In genomic region chr5:180352116-180352975, GRCh38 we compare ENCODE assay signal across 8 cellular contexts. TPM values are rescaled to one million over a fixed set of nuclear protein-coding genes. Genes with fewer than 3 reads are reported as not detected.
A peak's percentile ranks its signal among the peaks of the same experiment; 100 is the strongest.
DNase-seq lines count a peak whose midpoint lies in the region; ATAC-seq, FAIRE-seq and TF ChIP-seq lines count a peak whose summit lies in the region.

No MANE protein-coding gene starts in this region.

- TF ChIP-seq EP300 in Ishikawa (IDR thresholded peaks at IDR 0.05; ENCODE audit: borderline replicate concordance) (no peak), H1 (IDR thresholded peaks at IDR 0.05; ENCODE audit: borderline replicate concordance in 1 of 2, low read depth in 2 of 2, low read length in 2 of 2) (no peak)

- H3K4me3 ChIP-seq in CD4-positive, alpha-beta memory T cell (ENCODE audit: low read length in 2 of 2), result peak overlapping the region in 1 of 2 donors; percentile 68
- H3K4me3 ChIP-seq in H1 (ENCODE audit: extremely low read depth in 1 of 4, insufficient read depth in 2 of 4, low read depth in 3 of 4, low read length in 4 of 4) (peak overlapping the region; percentile 65 to 97 (median 70)), muscle layer of duodenum (ENCODE audit: low read depth in 1 of 2, low read length in 2 of 2) (peak overlapping the region; percentile 49 to 80)

- H2AFZ ChIP-seq in H1 (ENCODE audit: low read length), result no peak overlapping the region

- intact Hi-C loops in CD4-positive, alpha-beta memory T cell (cut with micrococcal nuclease), result no loop called here

- peak overlapping the region; percentile 7 for H4K5ac ChIP-seq in H1 (ENCODE audit: insufficient read length, low read depth, low read length)

- 0 out of 2 replicates have a peak overlapping the region, but pooled peaks have one; percentile 46 for H2BK15ac ChIP-seq in H1 (ENCODE audit: low read length)

- peak overlapping the region; percentile 78; the same call in 1 of the 2 replicates for H2BK5ac ChIP-seq in H1 (ENCODE audit: low read depth, low read length)

- H3K4ac ChIP-seq in H1 (replicated peaks; ENCODE audit: insufficient read length, low read depth, low read length), result no peak overlapping the region

- no peaks in the 10 kb centered on the region for H3K36me3 ChIP-seq in CD4-positive, alpha-beta memory T cell (ENCODE audit: insufficient read depth, low read length)
- H3K36me3 ChIP-seq in H1 (ENCODE audit: control insufficient read depth in 2 of 4, insufficient read depth in 4 of 4, low read length in 3 of 4), result peaks cover 0 to 3% (median 0%) of the 10 kb centered on the region in 4 experiments; a peak in 2 of 8 replicates
- no peaks in the 10 kb centered on the region for H3K36me3 ChIP-seq in muscle layer of duodenum (ENCODE audit: control insufficient read depth in 1 of 2, insufficient read depth in 2 of 2, low read length in 2 of 2)

- FAIRE-seq in H1 (lab: Jason Lieb, UNC), result no peak

- peak overlapping the region; percentile 71 for H3K18ac ChIP-seq in H1 (ENCODE audit: extremely low read depth, low read length)

- peaks cover 23% of the 10 kb centered on the region for H3K79me1 ChIP-seq in H1 (ENCODE audit: low read depth, low read length)

- H3K79me2 ChIP-seq in H1 (ENCODE audit: control insufficient read depth in 1 of 2, insufficient read depth in 2 of 2, low read length in 2 of 2), result peaks cover 5 to 55% of the 10 kb centered on the region in 2 experiments; a peak in 3 of 4 replicates

- no peak overlapping the region for H2BK120ac ChIP-seq in H1 (replicated peaks; ENCODE audit: low read depth, low read length)

- CTCF ChIA-PET in CD4-positive, alpha-beta memory T cell (lab: Charles Lee; ENCODE audit: partially characterized antibody), result no interaction called here
- CTCF ChIA-PET in H1 (lab: Charles Lee; ENCODE audit: partially characterized antibody), result interaction anchor here (0.6 to 2.1 kb wide), 2 partner anchors 11 to 25 kb away, joined by 3 to 6 read pairs; no protein-coding TSS in a partner anchor

- H3K9ac ChIP-seq in H1 (replicated peaks in 1 of 4; ENCODE audit: extremely low read depth in 1 of 4, low read depth in 3 of 4, low read length in 3 of 4), result peak overlapping the region; percentile 8 to 61 (median 52); a peak in 6 of 7 replicates

- no peak overlapping the region for H3K56ac ChIP-seq in H1 (replicated peaks; ENCODE audit: insufficient read length, low read depth, low read length)

- peak in 1 of 5 donors; percentile 5 for DNase-seq in CD4-positive, alpha-beta memory T cell
- peak in 1 of 2 experiments; percentile 65 for DNase-seq in H1 (ENCODE audit: low read depth in 1 of 2, low spot score in 2 of 2)
- DNase-seq in stimulated activated CD4-positive, alpha-beta T cell treated with anti-CD3 and anti-CD28 coated beads, Interleukin-2, amount 100 ng/mL, for 24 hours, result no peak
- no peak for DNase-seq in GM13976 (ENCODE audit: low spot score)

- peak overlapping the region; percentile 86 to 99 for H3K4me2 ChIP-seq in H1 (ENCODE audit: insufficient read depth in 1 of 2, low read depth in 2 of 2, low read length in 2 of 2)

- H3K36me3 Mint-ChIP-seq in CD4-positive, alpha-beta memory T cell, result no peaks in the 10 kb centered on the region

- H4K91ac ChIP-seq in H1 (replicated peaks; ENCODE audit: insufficient read length, low read length), result peak overlapping the region; percentile 76

- H3K9me3 ChIP-seq in CD4-positive, alpha-beta memory T cell (ENCODE audit: control insufficient read depth in 1 of 2, low read length in 2 of 2), result no peaks in the 10 kb centered on the region
- H3K9me3 ChIP-seq in H1 (ENCODE audit: insufficient read depth in 2 of 2, low read depth in 1 of 2, low read length in 1 of 2) (no peaks in the 10 kb centered on the region), muscle layer of duodenum (ENCODE audit: control insufficient read depth in 1 of 2, low read length in 2 of 2) (no peaks in the 10 kb centered on the region)

- no peak overlapping the region for H2BK12ac ChIP-seq in H1 (ENCODE audit: low read depth, low read length)

- peaks cover 22 to 26% of the 10 kb centered on the region in 2 donors for H3K27me3 Mint-ChIP-seq in CD4-positive, alpha-beta memory T cell

- no peak overlapping the region for H3K27ac ChIP-seq in CD4-positive, alpha-beta memory T cell (ENCODE audit: low read depth, low read length)
- H3K27ac ChIP-seq in H1 (ENCODE audit: low read depth, low read length), result no peak overlapping the region
- peak overlapping the region; percentile 35 for H3K27ac ChIP-seq in muscle layer of duodenum (ENCODE audit: low read length)

- H3K23me2 ChIP-seq in H1 (ENCODE audit: low read depth, low read length), result peaks cover 14% of the 10 kb centered on the region; the same call in 1 of the 2 replicates

- TF ChIP-seq RAD21 in Ishikawa (IDR thresholded peaks at IDR 0.05; ENCODE audit: low read depth), result no peak
- no peak for TF ChIP-seq RAD21 in H1 (IDR thresholded peaks at IDR 0.05 in 1 of 2, conservative IDR thresholded peaks at IDR 0.05 in 1 of 2; ENCODE audit: low read depth in 2 of 2, low read length in 2 of 2)

- peaks cover 2 to 13% (median 5%) of the 10 kb centered on the region in 4 donors for H3K4me1 Mint-ChIP-seq in CD4-positive, alpha-beta memory T cell

- H2AK5ac ChIP-seq in H1 (ENCODE audit: low read depth, low read length), result 0 out of 2 replicates have a peak overlapping the region, but pooled peaks have one; percentile 93

- H3K27me3 ChIP-seq in CD4-positive, alpha-beta memory T cell (ENCODE audit: insufficient read depth, low read length), result peaks cover 17% of the 10 kb centered on the region
- peaks cover 0 to 19% (median 18%) of the 10 kb centered on the region in 4 experiments; a peak in 5 of 7 replicates for H3K27me3 ChIP-seq in H1 (replicated peaks in 1 of 4; ENCODE audit: control insufficient read depth in 3 of 4, extremely low read depth in 1 of 4, insufficient read depth in 3 of 4, low read length in 3 of 4)
- H3K27me3 ChIP-seq in muscle layer of duodenum (ENCODE audit: low read depth, low read length), result peaks cover 24% of the 10 kb centered on the region

- POLR2A ChIA-PET in CD4-positive, alpha-beta memory T cell (lab: Charles Lee; ENCODE audit: partially characterized antibody), result no interaction called here
- POLR2A ChIA-PET in H1 (lab: Charles Lee; ENCODE audit: partially characterized antibody), result interaction anchor here (1.0 to 2.4 kb wide), 3 partner anchors 9 to 28 kb away, joined by 3 to 16 read pairs (median 14); no protein-coding TSS in a partner anchor

- ATAC-seq in activated CD4-positive, CD25-positive, alpha-beta regulatory T cell treated with anti-CD3 and anti-CD28 coated beads, Interleukin-2, amount 50 U/mL, for 24 hours, result no peak
- no peak for ATAC-seq in GM18858 (IDR thresholded peaks at IDR 0.05; ENCODE audit: unreplicated experiment)

- TF ChIP-seq CTCF in H1 (IDR thresholded peaks at IDR 0.05; ENCODE audit: control extremely low read depth in 1 of 3, insufficient read depth in 1 of 3, low read depth in 1 of 3, low read length in 3 of 3), result no peak
- TF ChIP-seq CTCF in GM13976 (IDR thresholded peaks at IDR 0.05; ENCODE audit: borderline replicate concordance, control extremely low read depth, extremely low read depth, insufficient read depth, missing control alignments), result no peak

- H4K20me1 ChIP-seq in H1 (replicated peaks in 1 of 2; ENCODE audit: control insufficient read depth in 1 of 2, insufficient read depth in 2 of 2, low read length in 2 of 2), result peaks cover 21 to 24% of the 10 kb centered on the region in 2 experiments

- no peak overlapping the region for H3K27ac Mint-ChIP-seq in CD4-positive, alpha-beta memory T cell

- in situ Hi-C loops in GM13976 (cut with MboI; ENCODE audit: low sequenced_read_pairs, unreplicated experiment), result no loop called here

- no peak overlapping the region for H3K23ac ChIP-seq in H1 (ENCODE audit: insufficient read length)

- 2% methylated on average over 33 of the region's 89 CpGs; no CpG with 5 or more reads in 1 of the 2 experiments for WGBS in H1 (ENCODE audit: extremely low coverage in 1 of 2, insufficient coverage in 1 of 2, insufficient read length in 1 of 2, insufficient replicate concordance in 2 of 2, low coverage in 1 of 2, low lambda C conversion rate in 2 of 2, missing lambda C conversion rate in 1 of 2), 2 experiments

- peaks cover 9% of the 10 kb centered on the region for H3K4me1 ChIP-seq in CD4-positive, alpha-beta memory T cell (ENCODE audit: insufficient read depth, low read length)
- H3K4me1 ChIP-seq in H1 (replicated peaks in 1 of 4; ENCODE audit: control insufficient read depth in 3 of 4, insufficient read depth in 4 of 4, low read length in 3 of 4) (peaks cover 16 to 38% (median 23%) of the 10 kb centered on the region in 4 experiments), muscle layer of duodenum (ENCODE audit: control insufficient read depth in 1 of 2, insufficient read depth in 2 of 2, low read length in 2 of 2) (peaks cover 0 to 18% of the 10 kb centered on the region in 2 donors)

- peak overlapping the region; percentile 52 to 81 (median 72) for H3K4me3 Mint-ChIP-seq in CD4-positive, alpha-beta memory T cell

- no peaks in the 10 kb centered on the region for H3K9me3 Mint-ChIP-seq in CD4-positive, alpha-beta memory T cell

- H3K14ac ChIP-seq in H1 (ENCODE audit: insufficient read length), result no peak overlapping the region

- H4K8ac ChIP-seq in H1 (ENCODE audit: extremely low read depth, insufficient read depth, low read length), result peak overlapping the region; percentile 53

- no peak for TF ChIP-seq POLR2A in H1 (IDR thresholded peaks at IDR 0.05; ENCODE audit: control extremely low read depth in 1 of 2, low read depth in 2 of 2, low read length in 2 of 2)

- H2BK20ac ChIP-seq in H1 (ENCODE audit: low read length), result no peak overlapping the region

TF ChIP-seq in Ishikawa, 13 proteins besides CTCF, POLR2A, EP300 and RAD21:
- TF ChIP-seq TEAD4 (IDR thresholded peaks at IDR 0.05), result no peak
- peak; percentile 13; the same call in 1 of the 2 replicates for TF ChIP-seq ZBTB7A (IDR thresholded peaks at IDR 0.05; ENCODE audit: low read depth)
TF ChIP-seq in Ishikawa: peak in this region for 1.

RNA-seq across cellular contexts. Expression of gene GFPT2, which starts 0.8 kb away (rescaled TPM):
- under 1 TPM; 0.12 to 1.00 TPM for total RNA-seq in CD4-positive, alpha-beta memory T cell
- under 1 TPM in 1 of 2 donors, not detected in 1; 0.13 TPM for polyA plus RNA-seq in CD4-positive, alpha-beta memory T cell
- total RNA-seq in H1 (2021; fragmentation: NEBNext Ultra II Directional; extraction: Animal tissue kit (Norgen Biotek cat#: 25700)), result 141 and 143 TPM in 2 replicates
- polyA plus RNA-seq in H1 (2011; rRNA removed), result 83.7 and 90.0 TPM in 2 replicates
- polyA plus RNA-seq in H1 (2011; cell fraction: cytosol; rRNA removed), result 101 TPM
- polyA plus RNA-seq in H1 (2011; cell fraction: nucleus; rRNA removed), result 136 TPM
- polyA plus RNA-seq in H1 (2012, experiment 1 of 2), result 78.6 to 104 TPM (median 83.3 TPM) in 4 replicates
- 47.5 TPM for polyA plus RNA-seq in H1 (2012, experiment 2 of 2)
- polyA plus RNA-seq in H1 (2013, experiment 1 of 2), result 73.7 TPM
- 66.5 TPM for polyA plus RNA-seq in H1 (2013, experiment 2 of 2)
- 118 and 127 TPM in 2 replicates for polyA minus RNA-seq in H1 (2011; rRNA and poly(A)+ RNA removed)
- 56.6 TPM for polyA minus RNA-seq in H1 (2011; cell fraction: cytosol; rRNA and poly(A)+ RNA removed)
- polyA minus RNA-seq in H1 (2011; cell fraction: nucleus; rRNA and poly(A)+ RNA removed), result 80.8 TPM

Comparison
In these comparisons a context has a peak if more than half of its experiments do, and no peak if none do; other contexts are left out.
1. RNA of gene GFPT2, which starts 0.8 kb away (total RNA-seq): 141 to 143 TPM in H1; 0.12 to 1.00 TPM in CD4-positive, alpha-beta memory T cell; every median in the first group is over 10 times any median in the second.